Comparison of ENCODE assay signal across 1 cellular context in genomic region chr6:162058281-162058875, GRCh38.
TF ChIP-seq lines count a peak whose summit lies in the region.

No MANE protein-coding gene starts in this region.

TF ChIP-seq in HepG2, 621 proteins besides CTCF, POLR2A, EP300 and RAD21 (continued from another document and continues in another):
- TF ChIP-seq DMAP1 (CRISPR knock-in tag; IDR thresholded peaks at IDR 0.05) (peak; percentile 80; the same call in 1 of the 2 replicates), NFKB2 (CRISPR knock-in tag; IDR thresholded peaks at IDR 0.05; ENCODE audit: borderline replicate concordance) (no peak), SP5 (CRISPR knock-in tag; IDR thresholded peaks at IDR 0.05; ENCODE audit: borderline replicate concordance, low read depth) (0 out of 2 replicates have a peak, but pooled peaks have one; percentile 39), GTF2F1 (IDR thresholded peaks at IDR 0.05; ENCODE audit: low read length) (no peak), ZNF564 (CRISPR knock-in tag; IDR thresholded peaks at IDR 0.05) (peak; percentile 35; the same call in 1 of the 2 replicates), CENPBD1 (CRISPR knock-in tag; IDR thresholded peaks at IDR 0.05; ENCODE audit: borderline replicate concordance, low read depth) (peak; percentile 53; the same call in 1 of the 2 replicates), TBX3 (IDR thresholded peaks at IDR 0.05; ENCODE audit: borderline replicate concordance) (peak; percentile 44; the same call in 1 of the 2 replicates), ARID4A (CRISPR knock-in tag; IDR thresholded peaks at IDR 0.05; ENCODE audit: borderline replicate concordance) (no peak), YEATS2 (CRISPR knock-in tag; IDR thresholded peaks at IDR 0.05; ENCODE audit: borderline replicate concordance) (peak; percentile 82; the same call in 1 of the 2 replicates), HBP1 (CRISPR knock-in tag; IDR thresholded peaks at IDR 0.05; ENCODE audit: low read depth) (no peak), ZC3H13 (CRISPR knock-in tag; IDR thresholded peaks at IDR 0.05) (no peak), ZNF619 (CRISPR knock-in tag; IDR thresholded peaks at IDR 0.05) (0 out of 2 replicates have a peak, but pooled peaks have one; percentile 59), MED1 (CRISPR knock-in tag; IDR thresholded peaks at IDR 0.05) (peak; percentile 30; the same call in 1 of the 2 replicates), ZNF766 (CRISPR knock-in tag; IDR thresholded peaks at IDR 0.05; ENCODE audit: borderline replicate concordance) (0 out of 2 replicates have a peak, but pooled peaks have one; percentile 52), FOXK1 (CRISPR knock-in tag; IDR thresholded peaks at IDR 0.05; ENCODE audit: borderline replicate concordance, low read depth) (peak; percentile 93), TEAD3 (CRISPR knock-in tag; optimal IDR thresholded peaks at IDR 0.05; ENCODE audit: borderline replicate concordance) (peak; percentile 90), CBX1 (IDR thresholded peaks at IDR 0.05; ENCODE audit: low read depth) (peak; percentile 72), RNF2 (conservative IDR thresholded peaks at IDR 0.05; ENCODE audit: low read depth) (peak; percentile 57; the same call in 1 of the 2 replicates), ZNF10 (CRISPR knock-in tag; IDR thresholded peaks at IDR 0.05; ENCODE audit: borderline replicate concordance, low read depth) (no peak), ZNF839 (CRISPR knock-in tag; IDR thresholded peaks at IDR 0.05; ENCODE audit: borderline replicate concordance) (no peak), ZNF34 (CRISPR knock-in tag; IDR thresholded peaks at IDR 0.05; ENCODE audit: borderline replicate concordance) (peak; percentile 65; the same call in 1 of the 2 replicates), ZBTB21 (CRISPR knock-in tag; IDR thresholded peaks at IDR 0.05) (peak; percentile 64), ZKSCAN8 (CRISPR knock-in tag; IDR thresholded peaks at IDR 0.05; ENCODE audit: borderline replicate concordance) (peak; percentile 84), ISL2 (CRISPR knock-in tag; IDR thresholded peaks at IDR 0.05) (0 out of 2 replicates have a peak, but pooled peaks have one; percentile 29), AHDC1 (CRISPR knock-in tag; IDR thresholded peaks at IDR 0.05; ENCODE audit: borderline replicate concordance) (peak; percentile 91), BCL6 (CRISPR knock-in tag; IDR thresholded peaks at IDR 0.05) (peak; percentile 68), ZNF20 (CRISPR knock-in tag; IDR thresholded peaks at IDR 0.05) (no peak), ZNF354B (CRISPR knock-in tag; IDR thresholded peaks at IDR 0.05) (0 out of 2 replicates have a peak, but pooled peaks have one; percentile 78), ZNF549 (CRISPR knock-in tag; IDR thresholded peaks at IDR 0.05) (no peak), SOX6 (IDR thresholded peaks at IDR 0.05) (no peak), SOX6 (CRISPR knock-in tag; IDR thresholded peaks at IDR 0.05) (peak; percentile 73), ZSCAN25 (CRISPR knock-in tag; IDR thresholded peaks at IDR 0.05) (no peak), ZNF891 (CRISPR knock-in tag; IDR thresholded peaks at IDR 0.05) (peak; percentile 78), FOXJ3 (CRISPR knock-in tag; IDR thresholded peaks at IDR 0.05; ENCODE audit: borderline replicate concordance) (peak; percentile 76; the same call in 1 of the 2 replicates), ZNF138 (CRISPR knock-in tag; IDR thresholded peaks at IDR 0.05; ENCODE audit: low read depth) (no peak), AKAP8 (CRISPR knock-in tag; IDR thresholded peaks at IDR 0.05) (no peak), HMG20A (CRISPR knock-in tag; IDR thresholded peaks at IDR 0.05; ENCODE audit: borderline replicate concordance) (peak; percentile 81; the same call in 1 of the 2 replicates), CHD2 (IDR thresholded peaks at IDR 0.05; ENCODE audit: low read depth, low read length) (no peak), GPBP1L1 (CRISPR knock-in tag; IDR thresholded peaks at IDR 0.05) (no peak), ZNF350 (CRISPR knock-in tag; IDR thresholded peaks at IDR 0.05; ENCODE audit: borderline replicate concordance, low read depth) (peak; percentile 73; the same call in 1 of the 2 replicates), ZNF124 (CRISPR knock-in tag; IDR thresholded peaks at IDR 0.05) (peak; percentile 55; the same call in 1 of the 2 replicates), BRCA1 (CRISPR knock-in tag; IDR thresholded peaks at IDR 0.05) (no peak)
- TF ChIP-seq, protein P1, sequence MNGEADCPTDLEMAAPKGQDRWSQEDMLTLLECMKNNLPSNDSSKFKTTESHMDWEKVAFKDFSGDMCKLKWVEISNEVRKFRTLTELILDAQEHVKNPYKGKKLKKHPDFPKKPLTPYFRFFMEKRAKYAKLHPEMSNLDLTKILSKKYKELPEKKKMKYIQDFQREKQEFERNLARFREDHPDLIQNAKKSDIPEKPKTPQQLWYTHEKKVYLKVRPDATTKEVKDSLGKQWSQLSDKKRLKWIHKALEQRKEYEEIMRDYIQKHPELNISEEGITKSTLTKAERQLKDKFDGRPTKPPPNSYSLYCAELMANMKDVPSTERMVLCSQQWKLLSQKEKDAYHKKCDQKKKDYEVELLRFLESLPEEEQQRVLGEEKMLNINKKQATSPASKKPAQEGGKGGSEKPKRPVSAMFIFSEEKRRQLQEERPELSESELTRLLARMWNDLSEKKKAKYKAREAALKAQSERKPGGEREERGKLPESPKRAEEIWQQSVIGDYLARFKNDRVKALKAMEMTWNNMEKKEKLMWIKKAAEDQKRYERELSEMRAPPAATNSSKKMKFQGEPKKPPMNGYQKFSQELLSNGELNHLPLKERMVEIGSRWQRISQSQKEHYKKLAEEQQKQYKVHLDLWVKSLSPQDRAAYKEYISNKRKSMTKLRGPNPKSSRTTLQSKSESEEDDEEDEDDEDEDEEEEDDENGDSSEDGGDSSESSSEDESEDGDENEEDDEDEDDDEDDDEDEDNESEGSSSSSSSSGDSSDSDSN (CRISPR knock-in tag; IDR thresholded peaks at IDR 0.05) = peak; percentile 43; the same call in 1 of the 2 replicates
- TF ChIP-seq, protein P2, sequence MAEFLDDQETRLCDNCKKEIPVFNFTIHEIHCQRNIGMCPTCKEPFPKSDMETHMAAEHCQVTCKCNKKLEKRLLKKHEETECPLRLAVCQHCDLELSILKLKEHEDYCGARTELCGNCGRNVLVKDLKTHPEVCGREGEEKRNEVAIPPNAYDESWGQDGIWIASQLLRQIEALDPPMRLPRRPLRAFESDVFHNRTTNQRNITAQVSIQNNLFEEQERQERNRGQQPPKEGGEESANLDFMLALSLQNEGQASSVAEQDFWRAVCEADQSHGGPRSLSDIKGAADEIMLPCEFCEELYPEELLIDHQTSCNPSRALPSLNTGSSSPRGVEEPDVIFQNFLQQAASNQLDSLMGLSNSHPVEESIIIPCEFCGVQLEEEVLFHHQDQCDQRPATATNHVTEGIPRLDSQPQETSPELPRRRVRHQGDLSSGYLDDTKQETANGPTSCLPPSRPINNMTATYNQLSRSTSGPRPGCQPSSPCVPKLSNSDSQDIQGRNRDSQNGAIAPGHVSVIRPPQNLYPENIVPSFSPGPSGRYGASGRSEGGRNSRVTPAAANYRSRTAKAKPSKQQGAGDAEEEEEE (CRISPR knock-in tag; IDR thresholded peaks at IDR 0.05; ENCODE audit: borderline replicate concordance) = no peak
- TF ChIP-seq, protein P3, sequence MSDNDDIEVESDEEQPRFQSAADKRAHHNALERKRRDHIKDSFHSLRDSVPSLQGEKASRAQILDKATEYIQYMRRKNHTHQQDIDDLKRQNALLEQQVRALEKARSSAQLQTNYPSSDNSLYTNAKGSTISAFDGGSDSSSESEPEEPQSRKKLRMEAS (IDR thresholded peaks at IDR 0.05) = peak; percentile 47; the same call in 1 of the 2 replicates
- TF ChIP-seq, protein P4, sequence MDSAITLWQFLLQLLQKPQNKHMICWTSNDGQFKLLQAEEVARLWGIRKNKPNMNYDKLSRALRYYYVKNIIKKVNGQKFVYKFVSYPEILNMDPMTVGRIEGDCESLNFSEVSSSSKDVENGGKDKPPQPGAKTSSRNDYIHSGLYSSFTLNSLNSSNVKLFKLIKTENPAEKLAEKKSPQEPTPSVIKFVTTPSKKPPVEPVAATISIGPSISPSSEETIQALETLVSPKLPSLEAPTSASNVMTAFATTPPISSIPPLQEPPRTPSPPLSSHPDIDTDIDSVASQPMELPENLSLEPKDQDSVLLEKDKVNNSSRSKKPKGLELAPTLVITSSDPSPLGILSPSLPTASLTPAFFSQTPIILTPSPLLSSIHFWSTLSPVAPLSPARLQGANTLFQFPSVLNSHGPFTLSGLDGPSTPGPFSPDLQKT (CRISPR knock-in tag; IDR thresholded peaks at IDR 0.05; ENCODE audit: borderline replicate concordance) = no peak
